30 cellular contexts compared by ENCODE assay signal in genomic region chr14:84891414-84891813, GRCh38.
"Had no signal": no experiment of that assay in that cellular context is flagged by ENCODE, and none has a peak within 500 bp of the region (broad histone marks: within the 10 kb centered on the region; RNA-seq: fewer than 3 reads in every experiment).

No MANE protein-coding gene starts in this region.

- H3K79me2 ChIP-seq: hepatocyte had no signal

- H3K27me3 ChIP-seq: adrenal gland, body of pancreas, dorsolateral prefrontal cortex, esophagus muscularis mucosa, gastroesophageal sphincter, heart right ventricle, hepatocyte had no signal

- ATAC-seq: activated CD4-positive, CD25-positive, alpha-beta regulatory T cell treated with anti-CD3 and anti-CD28 coated beads, Interleukin-2, amount 50 U/mL, for 24 hours; activated CD8-positive, alpha-beta T cell treated with anti-CD3 and anti-CD28 coated beads for 36 hours; activated naive CD8-positive, alpha-beta T cell treated with anti-CD3 and anti-CD28 coated beads, Interleukin-2, amount 50 U/mL, for 24 hours; activated T-cell treated with anti-CD3 and anti-CD28 coated beads, Interleukin-2, amount 50 U/mL, for 4 hours; activated T-helper 17 cell treated with anti-CD3 and anti-CD28 coated beads, Interleukin-2, amount 50 U/mL, for 72 hours; body of pancreas; gastroesophageal sphincter; heart right ventricle; T-helper 17 cell had no signal

- H3K4me3 ChIP-seq: adrenal gland, body of pancreas, coronary artery, dorsolateral prefrontal cortex, esophagus muscularis mucosa, gastroesophageal sphincter, heart right ventricle, hepatocyte had no signal

- H3K4me2 ChIP-seq: hepatocyte had no signal

- H3K4me1 ChIP-seq: adrenal gland, body of pancreas, esophagus muscularis mucosa, gastroesophageal sphincter, heart right ventricle had no signal

- H3K36me3 ChIP-seq: adrenal gland, esophagus muscularis mucosa, gastroesophageal sphincter, heart right ventricle, WERI-Rb-1 had no signal

- H2AFZ ChIP-seq: hepatocyte had no signal

- H3K9me3 ChIP-seq: adrenal gland, body of pancreas had no signal

- H3K27ac ChIP-seq: adrenal gland, body of pancreas, coronary artery, dorsolateral prefrontal cortex, esophagus muscularis mucosa, gastroesophageal sphincter, heart right ventricle, hepatocyte, WERI-Rb-1 had no signal

- DNase-seq: activated B cell treated with CpG ODN at 0.5 μM for 24 hours; activated CD4-positive, alpha-beta T cell treated with anti-CD3 and anti-CD28 coated beads for 48 hours; activated CD4-positive, alpha-beta T cell treated with anti-CD3 and anti-CD28 coated beads, Interleukin-2, amount 50 U/mL, for 1 hour; activated CD4-positive, alpha-beta T cell treated with anti-CD3 and anti-CD28 coated beads, Interleukin-2, amount 50 U/mL, for 48 hours; activated CD8-positive, alpha-beta memory T cell treated with anti-CD3 and anti-CD28 coated beads for 24 hours; activated CD8-positive, alpha-beta T cell treated with anti-CD3 and anti-CD28 coated beads for 36 hours; activated effector memory CD4-positive, alpha-beta T cell treated with anti-CD3 and anti-CD28 coated beads, Interleukin-2, amount 50 U/mL, for 16 hours; activated naive CD4-positive, alpha-beta T cell treated with anti-CD3 and anti-CD28 coated beads for 36 hours; activated naive CD8-positive, alpha-beta T cell treated with anti-CD3 and anti-CD28 coated beads for 36 hours; activated naive CD8-positive, alpha-beta T cell treated with anti-CD3 and anti-CD28 coated beads, Interleukin-2, amount 50 U/mL, for 24 hours; activated T-cell treated with anti-CD3 and anti-CD28 coated beads, Interleukin-2, amount 50 U/mL, for 4 hours; adrenal gland; amygdala; aorta; body of pancreas; dorsolateral prefrontal cortex; effector memory CD4-positive, alpha-beta T cell; endodermal cell; erythroblast; foreskin melanocyte; heart right ventricle; T-helper 17 cell; T1000; WERI-Rb-1 had no signal
